ENCODE assay signal across 8 cellular contexts in the genomic region with DNA sequence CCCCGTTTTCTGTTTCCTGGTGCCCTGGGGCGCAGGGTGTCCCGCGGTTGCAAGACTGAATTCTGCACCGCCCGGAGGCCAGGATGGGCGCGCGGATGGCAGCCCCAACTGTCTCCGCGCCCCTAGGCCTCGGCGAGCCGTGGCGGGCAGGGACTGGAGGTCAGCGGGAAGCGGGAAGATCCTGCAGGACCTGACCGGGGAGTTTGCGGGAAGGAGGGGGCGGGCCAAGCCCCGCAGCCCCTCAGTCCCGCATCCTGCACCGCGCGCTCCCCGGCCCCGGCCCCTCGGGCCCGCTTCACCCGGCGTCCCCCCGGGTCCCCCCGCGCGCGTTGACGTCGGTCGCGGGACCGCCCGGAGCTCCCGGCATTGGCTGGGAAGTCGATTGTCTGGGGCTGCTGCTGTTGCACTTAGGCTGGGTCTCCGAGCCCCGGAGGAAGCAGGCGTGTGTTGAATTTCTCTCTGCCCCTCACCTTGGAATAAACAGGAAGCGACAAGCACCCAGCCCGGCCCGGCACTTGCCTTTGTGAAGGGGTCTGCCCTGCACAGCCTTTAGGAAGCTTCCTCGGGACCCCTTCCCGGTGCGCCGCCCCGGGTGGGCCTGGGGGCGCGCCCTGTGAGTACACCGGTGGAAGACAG. TPM values are rescaled to one million over a fixed set of nuclear protein-coding genes. Genes with fewer than 3 reads are reported as not detected.
A peak's percentile ranks its signal among the peaks of the same experiment; 100 is the strongest.
DNase-seq lines count a peak whose midpoint lies in the region; ATAC-seq lines count a peak whose summit lies in the region.

A gene (plus strand): TSS at position 385 of the 636 bp plus-strand sequence.

- H3K36me3 Mint-ChIP-seq in T-helper 2 cell treated with Interferon-gamma antibody and Interleukin-4, amounts not matched to agents 5 μg/mL and 100 μg/mL, for 36 hours (ENCODE audit: low read depth), result peaks cover 2% of the 10 kb centered on the region

- no peaks in the 10 kb centered on the region for H3K9me3 Mint-ChIP-seq in T-helper 2 cell treated with Interferon-gamma antibody and Interleukin-4, amounts not matched to agents 5 μg/mL and 100 μg/mL, for 36 hours

- peaks cover 38% of the 10 kb centered on the region for H3K4me1 Mint-ChIP-seq in T-helper 2 cell treated with Interferon-gamma antibody and Interleukin-4, amounts not matched to agents 5 μg/mL and 100 μg/mL, for 36 hours (ENCODE audit: low read depth)

- ATAC-seq in left lobe of liver, result peak; percentile 10

- peak; percentile 21 for DNase-seq in NCI-H2196 (lab: John Stamatoyannopoulos, UW; ENCODE audit: unreplicated experiment)
- no peak for DNase-seq in NCI-H2196 treated with DMSO at 0.1 percent for 48 hours (lab: John Stamatoyannopoulos, UW; ENCODE audit: unreplicated experiment)
- peak; percentile 30 for DNase-seq in T-helper 2 cell treated with Interferon-gamma antibody and Interleukin-4, amounts not matched to agents 5 μg/mL and 100 μg/mL, for 36 hours (ENCODE audit: low spot score)
- peak; percentile 51 for DNase-seq in central memory CD4-positive, alpha-beta T cell
- no peak for DNase-seq in left lobe of liver (ENCODE audit: low spot score)
- DNase-seq in stimulated activated CD4-positive, alpha-beta T cell treated with anti-CD3 and anti-CD28 coated beads, Interleukin-2, amount 100 ng/mL, for 24 hours, result peak; percentile 33 to 52
- DNase-seq in T1000 (lab: John Stamatoyannopoulos, UW), result no peak
- DNase-seq in GM19240 (ENCODE audit: insufficient read length, low spot score), result no peak

- peak within 1 kb of the TSS; percentile 64 for H3K4me3 Mint-ChIP-seq in T-helper 2 cell treated with Interferon-gamma antibody and Interleukin-4, amounts not matched to agents 5 μg/mL and 100 μg/mL, for 36 hours

- peak within 1 kb of the TSS; percentile 52 for H3K27ac Mint-ChIP-seq in T-helper 2 cell treated with Interferon-gamma antibody and Interleukin-4, amounts not matched to agents 5 μg/mL and 100 μg/mL, for 36 hours

- H3K27me3 Mint-ChIP-seq in T-helper 2 cell treated with Interferon-gamma antibody and Interleukin-4, amounts not matched to agents 5 μg/mL and 100 μg/mL, for 36 hours (ENCODE audit: low read depth), result peaks cover 36% of the 10 kb centered on the region

RNA-seq across cellular contexts. Expression of the gene that starts here (rescaled TPM):
- 41.9 TPM for total RNA-seq in left lobe of liver

Comparison
In these comparisons a context has a peak if more than half of its experiments do, and no peak if none do; other contexts are left out.
1. DNase-seq: peak in NCI-H2196 (single experiment), T-helper 2 cell treated with Interferon-gamma antibody and Interleukin-4, amounts not matched to agents 5 μg/mL and 100 μg/mL, for 36 hours (single experiment), central memory CD4-positive, alpha-beta T cell (single experiment) and stimulated activated CD4-positive, alpha-beta T cell treated with anti-CD3 and anti-CD28 coated beads, Interleukin-2, amount 100 ng/mL, for 24 hours (2 of 2); none in NCI-H2196 treated with DMSO at 0.1 percent for 48 hours (single experiment), left lobe of liver (single experiment), T1000 (single experiment) and GM19240 (single experiment).